8 cellular contexts compared by ENCODE assay signal in genomic region chr2:25251461-25252273, GRCh38.
DNase-seq lines count a peak whose midpoint lies in the region; ATAC-seq and TF ChIP-seq lines count a peak whose summit lies in the region.

No MANE protein-coding gene starts in this region.

- peaks cover 52% of the 10 kb centered on the region for H3K36me3 Mint-ChIP-seq in stimulated activated memory B cell treated with anti-CD40 and anti-IgM and Interleukin-4, amounts not matched to agents 10 μg/mL and 1 μg/mL and 100 μg/mL, for 72 hours

- peaks cover 20% of the 10 kb centered on the region for H3K4me1 ChIP-seq in HUES64 (ENCODE audit: insufficient read depth, low read length)

- H3K9ac ChIP-seq in HUES64 (ENCODE audit: low read depth, low read length) = peak overlapping the region; percentile 94

- TF ChIP-seq POLR2A in lower leg skin (IDR thresholded peaks at IDR 0.05) = no peak

- H3K4me3 Mint-ChIP-seq in stimulated activated memory B cell treated with anti-CD40 and anti-IgM and Interleukin-4, amounts not matched to agents 10 μg/mL and 1 μg/mL and 100 μg/mL, for 72 hours = peak overlapping the region; percentile 66

- WGBS in HUES64 = under 1% methylated on average over 45 of the region's 50 CpGs
- 9 to 25% methylated on average over 14 to 37 of the region's 50 CpGs for WGBS in lower leg skin, 2 donors

- no peaks in the 10 kb centered on the region for H3K27me3 Mint-ChIP-seq in stimulated activated memory B cell treated with anti-CD40 and anti-IgM and Interleukin-4, amounts not matched to agents 10 μg/mL and 1 μg/mL and 100 μg/mL, for 72 hours

- H3K4me1 Mint-ChIP-seq in stimulated activated memory B cell treated with anti-CD40 and anti-IgM and Interleukin-4, amounts not matched to agents 10 μg/mL and 1 μg/mL and 100 μg/mL, for 72 hours = peaks cover 24% of the 10 kb centered on the region

- no peak for TF ChIP-seq CTCF in WI38 (IDR thresholded peaks at IDR 0.05; ENCODE audit: low read depth, low read length)
- no peak for TF ChIP-seq CTCF in dorsolateral prefrontal cortex (IDR thresholded peaks at IDR 0.05 in 54 of 56, conservative IDR thresholded peaks at IDR 0.05 in 2 of 56; ENCODE audit: low read depth in 1 of 56, partially characterized antibody in 56 of 56)
- no peak for TF ChIP-seq CTCF in lower leg skin (IDR thresholded peaks at IDR 0.05)

- peak; percentile 69 for ATAC-seq in stimulated activated memory B cell treated with anti-CD40 and anti-IgM and Interleukin-4, amounts not matched to agents 10 μg/mL and 1 μg/mL and 100 μg/mL, for 72 hours

- no peaks in the 10 kb centered on the region for H3K9me3 ChIP-seq in HUES64 (ENCODE audit: insufficient read depth, low read depth, low read length)

- peak overlapping the region; percentile 77 for H3K4me3 ChIP-seq in HUES64 (ENCODE audit: low read length)
- H3K4me3 ChIP-seq in WI38 (ENCODE audit: low read depth, low read length) = peak overlapping the region; percentile 29
- H3K4me3 ChIP-seq in dorsolateral prefrontal cortex = peak overlapping the region in 56 of 59 donors; percentile 6 to 65 (median 48)
- H3K4me3 ChIP-seq in lower leg skin (ENCODE audit: low read depth, poor library complexity, severe bottlenecking) = peak overlapping the region; percentile 12

- H3K36me3 ChIP-seq in HUES64 (ENCODE audit: insufficient read depth, low read length) = peaks cover 28% of the 10 kb centered on the region

- peak overlapping the region; percentile 75 for H3K27ac Mint-ChIP-seq in stimulated activated memory B cell treated with anti-CD40 and anti-IgM and Interleukin-4, amounts not matched to agents 10 μg/mL and 1 μg/mL and 100 μg/mL, for 72 hours

- DNase-seq in NCI-H2029 (lab: John Stamatoyannopoulos, UW) (peak; percentile 64), NCI-H2029 treated with DMSO at 0.1 percent for 48 hours (lab: John Stamatoyannopoulos, UW) (no peak), dorsolateral prefrontal cortex (peak in 3 of 10 donors; percentile 17 to 60 (median 19)), lower leg skin (ENCODE audit: low spot score in 2 of 2) (peak; percentile 31 to 90), NCI-H774 (lab: John Stamatoyannopoulos, UW) (no peak)

- H3K27me3 ChIP-seq in HUES64 (ENCODE audit: insufficient read depth, low read length) (no peaks in the 10 kb centered on the region), dorsolateral prefrontal cortex (no peaks in the 10 kb centered on the region)

- intact Hi-C loops in dorsolateral prefrontal cortex (cut with DNase I) = no loop called here
- intact Hi-C loops in lower leg skin (cut with DNase I; ENCODE audit: low total_unique reads) = no loop called here

- H3K9me3 Mint-ChIP-seq in stimulated activated memory B cell treated with anti-CD40 and anti-IgM and Interleukin-4, amounts not matched to agents 10 μg/mL and 1 μg/mL and 100 μg/mL, for 72 hours = no peaks in the 10 kb centered on the region

- peak overlapping the region; percentile 96 for H3K27ac ChIP-seq in HUES64 (ENCODE audit: low read depth, low read length)
- peak overlapping the region; percentile 1 to 95 (median 84) for H3K27ac ChIP-seq in dorsolateral prefrontal cortex

Comparison
In these comparisons a context has a peak if more than half of its experiments do, and no peak if none do; other contexts are left out.
1. DNase-seq: peak in NCI-H2029 (single experiment) and lower leg skin (2 of 2); none in NCI-H2029 treated with DMSO at 0.1 percent for 48 hours (single experiment) and NCI-H774 (single experiment).
2. H3K4me3 ChIP-seq: peak in every context shown above with its lines; median percentile 77 in HUES64; 48 in dorsolateral prefrontal cortex; 29 in WI38; 12 in lower leg skin.